In genomic region chr3:110940074-110940473, GRCh38 we compare ENCODE assay signal across 23 cellular contexts.
DNase-seq lines count a peak whose midpoint lies in the region; ATAC-seq, FAIRE-seq and TF ChIP-seq lines count a peak whose summit lies in the region.
"Had no signal": no experiment of that assay in that cellular context is flagged by ENCODE, and none has a peak within 500 bp of the region (broad histone marks: within the 10 kb centered on the region; RNA-seq: fewer than 3 reads in every experiment).

No MANE protein-coding gene starts in this region.

- no peak overlapping the region for H3K4me3 Mint-ChIP-seq in WTC11
- H3K4me3 Mint-ChIP-seq in activated CD8-positive, alpha-beta memory T cell treated with anti-CD3 and anti-CD28 coated beads, Interleukin-2, amount 10 ng/mL, durations not matched to agents 7 days and 5 days: no peak overlapping the region
- H3K4me3 Mint-ChIP-seq: CD4-positive, alpha-beta memory T cell; H9 had no signal

- peaks cover 4% of the 10 kb centered on the region for H3K4me1 ChIP-seq in hepatocyte (ENCODE audit: insufficient read depth)
- H3K4me1 ChIP-seq in mesodermal cell (ENCODE audit: control insufficient read depth, insufficient read depth, low read length, poor library complexity, severe bottlenecking): peaks cover 18% of the 10 kb centered on the region
- no peaks in the 10 kb centered on the region for H3K4me1 ChIP-seq in SK-N-SH (ENCODE audit: control insufficient read depth in 1 of 2, insufficient read depth in 2 of 2, low read depth in 1 of 2, low read length in 1 of 2)
- H3K4me1 ChIP-seq: BLaER1, Peyer's patch had no signal

- H3K27ac Mint-ChIP-seq in WTC11: no peak overlapping the region
- H3K27ac Mint-ChIP-seq in activated CD8-positive, alpha-beta memory T cell treated with anti-CD3 and anti-CD28 coated beads, Interleukin-2, amount 10 ng/mL, durations not matched to agents 7 days and 5 days: no peak overlapping the region
- H3K27ac Mint-ChIP-seq: CD4-positive, alpha-beta memory T cell; H9 had no signal

- POLR2A ChIA-PET in WTC11 (lab: Charles Lee) (no interaction called here), SK-N-SH (lab: Yijun Ruan, JAX) (no interaction called here)

- peaks cover 12% of the 10 kb centered on the region for H3K4me1 Mint-ChIP-seq in WTC11
- peaks cover 19% of the 10 kb centered on the region for H3K4me1 Mint-ChIP-seq in activated CD8-positive, alpha-beta memory T cell treated with anti-CD3 and anti-CD28 coated beads, Interleukin-2, amount 10 ng/mL, durations not matched to agents 7 days and 5 days
- H3K4me1 Mint-ChIP-seq: CD4-positive, alpha-beta memory T cell had no signal

- H3K27me3 Mint-ChIP-seq in WTC11 (ENCODE audit: low read depth): no peaks in the 10 kb centered on the region
- H3K27me3 Mint-ChIP-seq in activated CD8-positive, alpha-beta memory T cell treated with anti-CD3 and anti-CD28 coated beads, Interleukin-2, amount 10 ng/mL, durations not matched to agents 7 days and 5 days: no peaks in the 10 kb centered on the region

- DNase-seq in H54 (ENCODE audit: insufficient read length, low spot score): no peak
- no peak for DNase-seq in WTC11 (ENCODE audit: low spot score)
- no peak for DNase-seq in hepatocyte (ENCODE audit: low spot score)
- DNase-seq in SK-N-SH: no peak
- DNase-seq in activated CD8-positive, alpha-beta memory T cell treated with anti-CD3 and anti-CD28 coated beads, Interleukin-2, amount 10 ng/mL, durations not matched to agents 7 days and 5 days: no peak
- DNase-seq: CD4-positive, alpha-beta memory T cell; DMS79 treated with DMSO at 0.1 percent for 48 hours; H9; NCI-H1105; NCI-H1694; NCI-H510A; NCI-H748 treated with DMSO at 0.1 percent for 48 hours; NK-92 treated with Interleukin-12 subunit alpha and Interleukin-12 subunit beta, amount 100 ng/mL, for 24 hours; Peyer's patch had no signal

- CTCF ChIA-PET in WTC11 (lab: Charles Lee) (no interaction called here), SK-N-SH (lab: Yijun Ruan, JAX) (no interaction called here)
- CTCF ChIA-PET in activated CD8-positive, alpha-beta memory T cell treated with anti-CD3 and anti-CD28 coated beads, Interleukin-2, amount 10 ng/mL, durations not matched to agents 7 days and 5 days (lab: Charles Lee): interaction anchor here (0.7 kb wide), 1 partner anchor 39 kb away, joined by 3 read pairs; no protein-coding TSS in a partner anchor

- H3K27me3 ChIP-seq in hepatocyte: no peaks in the 10 kb centered on the region
- no peaks in the 10 kb centered on the region for H3K27me3 ChIP-seq in SK-N-SH (ENCODE audit: insufficient read depth)
- H3K27me3 ChIP-seq: BLaER1, Peyer's patch had no signal

- no peak overlapping the region for H2AFZ ChIP-seq in hepatocyte
- no peak overlapping the region for H2AFZ ChIP-seq in SK-N-SH (ENCODE audit: low read depth)

- FAIRE-seq in H54 (lab: Jason Lieb, UNC): peak; percentile 27
- FAIRE-seq: D721Med, G401.6, HTR-8/SVneo had no signal

- H3K9me2 ChIP-seq in hepatocyte (replicated peaks; ENCODE audit: insufficient read depth) (no peaks in the 10 kb centered on the region), SK-N-SH (no peaks in the 10 kb centered on the region)

- H3K36me3 ChIP-seq in hepatocyte (replicated peaks; ENCODE audit: insufficient read depth, low read depth): no peaks in the 10 kb centered on the region
- H3K36me3 ChIP-seq in mesodermal cell (ENCODE audit: control insufficient read depth, insufficient read depth, low read length): no peaks in the 10 kb centered on the region
- no peaks in the 10 kb centered on the region for H3K36me3 ChIP-seq in SK-N-SH (replicated peaks in 1 of 2; ENCODE audit: control insufficient read depth in 1 of 2, insufficient read depth in 2 of 2, low read length in 1 of 2)
- H3K36me3 ChIP-seq: BLaER1, Peyer's patch had no signal

- H3K9me3 ChIP-seq in hepatocyte (ENCODE audit: low read depth): no peaks in the 10 kb centered on the region
- peaks cover 6% of the 10 kb centered on the region for H3K9me3 ChIP-seq in mesodermal cell (ENCODE audit: control insufficient read depth, low read length)
- H3K9me3 ChIP-seq in SK-N-SH: 0 out of 2 replicates have a peak, but pooled peaks cover under 1% of the 10 kb centered on the region

- H3K4me2 ChIP-seq in hepatocyte: peak overlapping the region; percentile 25
- no peak overlapping the region for H3K4me2 ChIP-seq in SK-N-SH
- H3K4me2 ChIP-seq: BLaER1 had no signal

- no peak for TF ChIP-seq EP300 in SK-N-SH (IDR thresholded peaks at IDR 0.05; ENCODE audit: borderline replicate concordance in 1 of 2, low read depth in 1 of 2, low read length in 1 of 2)

- TF ChIP-seq RAD21 in SK-N-SH (IDR thresholded peaks at IDR 0.05; ENCODE audit: low read length): no peak

- TF ChIP-seq CTCF in WTC11 (IDR thresholded peaks at IDR 0.05) (no peak), hepatocyte (IDR thresholded peaks at IDR 0.05; ENCODE audit: poor library complexity) (no peak), SK-N-SH (IDR thresholded peaks at IDR 0.05) (no peak)

- peaks cover 26% of the 10 kb centered on the region for H3K9me3 Mint-ChIP-seq in WTC11
- H3K9me3 Mint-ChIP-seq in activated CD8-positive, alpha-beta memory T cell treated with anti-CD3 and anti-CD28 coated beads, Interleukin-2, amount 10 ng/mL, durations not matched to agents 7 days and 5 days (ENCODE audit: low read depth): peaks cover 7% of the 10 kb centered on the region

- H3K27ac ChIP-seq in hepatocyte: no peak overlapping the region
- peak overlapping the region; percentile 12 for H3K27ac ChIP-seq in mesodermal cell (ENCODE audit: low read depth, low read length, severe bottlenecking)
- no peak overlapping the region for H3K27ac ChIP-seq in SK-N-SH (ENCODE audit: low read depth in 2 of 2, low read length in 1 of 2)
- H3K27ac ChIP-seq: BLaER1, HL-60, Peyer's patch had no signal

- H3K9ac ChIP-seq in SK-N-SH: no peak overlapping the region
- H3K9ac ChIP-seq: BLaER1 had no signal

- H4K20me1 ChIP-seq in hepatocyte (ENCODE audit: insufficient read depth, poor library complexity, severe bottlenecking) (peaks cover 66% of the 10 kb centered on the region), SK-N-SH (ENCODE audit: insufficient read depth) (no peaks in the 10 kb centered on the region)
- H4K20me1 ChIP-seq: BLaER1 had no signal

- TF ChIP-seq POLR2A in H54 (IDR thresholded peaks at IDR 0.05; ENCODE audit: low read depth, low read length): no peak

- peaks cover 98% of the 10 kb centered on the region for H3K79me2 ChIP-seq in hepatocyte
- H3K79me2 ChIP-seq in SK-N-SH (ENCODE audit: insufficient read depth): no peaks in the 10 kb centered on the region

- no peaks in the 10 kb centered on the region for H3F3A ChIP-seq in SK-N-SH (replicated peaks; ENCODE audit: insufficient read depth)

- ATAC-seq in WTC11 (no peak), GM21576 (IDR thresholded peaks at IDR 0.05; ENCODE audit: unreplicated experiment) (no peak), HG02870 (IDR thresholded peaks at IDR 0.05; ENCODE audit: unreplicated experiment) (no peak)
- no peak for ATAC-seq in activated CD8-positive, alpha-beta memory T cell treated with anti-CD3 and anti-CD28 coated beads, Interleukin-2, amount 10 ng/mL, durations not matched to agents 7 days and 5 days
- ATAC-seq: Right ventricle myocardium inferior had no signal

- H3K36me3 Mint-ChIP-seq in WTC11: peaks cover 9% of the 10 kb centered on the region
- H3K36me3 Mint-ChIP-seq in activated CD8-positive, alpha-beta memory T cell treated with anti-CD3 and anti-CD28 coated beads, Interleukin-2, amount 10 ng/mL, durations not matched to agents 7 days and 5 days: peaks cover 14% of the 10 kb centered on the region

- 7% methylated on average over 1 of the region's 1 CpG for WGBS in hepatocyte (ENCODE audit: low lambda C conversion rate, missing lambda C conversion rate)
- WGBS in mesodermal cell (ENCODE audit: insufficient coverage in 2 of 2), 2 experiments: 50% methylated on average over 1 of the region's 1 CpG; no CpG with 5 or more reads in 1 of the 2 experiments
- WGBS in SK-N-SH (ENCODE audit: low lambda C conversion rate): 43% methylated on average over 1 of the region's 1 CpG

- H3K4me3 ChIP-seq in hepatocyte: no peak overlapping the region
- H3K4me3 ChIP-seq in mesodermal cell (ENCODE audit: extremely low read depth, insufficient read depth, low read length, poor library complexity, severe bottlenecking): no peak overlapping the region
- no peak overlapping the region for H3K4me3 ChIP-seq in SK-N-SH (ENCODE audit: low read depth in 2 of 2, low read length in 1 of 2)
- H3K4me3 ChIP-seq: BLaER1, Peyer's patch had no signal

TF ChIP-seq in WTC11, 78 proteins besides CTCF, POLR2A, EP300 and RAD21:
- TF ChIP-seq MAX (CRISPR knock-in tag; IDR thresholded peaks at IDR 0.05) (no peak), GABPB1 (CRISPR knock-in tag; IDR thresholded peaks at IDR 0.05) (peak; percentile 66; the same call in 1 of the 2 replicates)

TF ChIP-seq in SK-N-SH, 30 proteins besides CTCF, POLR2A, EP300 and RAD21 (continues in another document):
- TF ChIP-seq CHD2 (IDR thresholded peaks at IDR 0.05; ENCODE audit: low read length, partially characterized antibody) (no peak), PBX3 (IDR thresholded peaks at IDR 0.05) (no peak), FOXJ3 (CRISPR knock-in tag; IDR thresholded peaks at IDR 0.05) (no peak), TEAD4 (IDR thresholded peaks at IDR 0.05; ENCODE audit: borderline replicate concordance, insufficient read depth) (no peak)
